Comparison of ENCODE assay signal across 15 cellular contexts in the genomic region with DNA sequence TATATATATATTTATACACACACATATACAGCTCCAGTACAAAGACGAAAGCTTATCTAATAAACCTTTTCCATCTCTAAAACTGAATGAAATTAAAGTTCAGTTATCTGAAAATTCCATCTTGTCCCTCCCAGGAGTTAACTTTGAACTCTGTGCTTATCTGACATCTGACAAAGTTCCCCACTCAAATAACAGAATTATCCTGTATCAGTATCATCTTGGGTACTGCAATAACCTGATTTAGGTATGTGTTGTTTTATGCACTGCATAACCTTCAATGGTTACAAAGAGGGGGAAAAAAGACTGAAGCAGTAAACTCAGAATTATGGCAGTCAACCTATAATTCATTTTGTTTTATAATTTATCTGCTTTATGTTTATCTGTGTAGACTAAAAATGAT.
A peak's percentile ranks its signal among the peaks of the same experiment; 100 is the strongest.
DNase-seq lines count a peak whose midpoint lies in the region; ATAC-seq and TF ChIP-seq lines count a peak whose summit lies in the region.
"Had no signal": no experiment of that assay in that cellular context is flagged by ENCODE, and none has a peak within 500 bp of the region (broad histone marks: within the 10 kb centered on the region; RNA-seq: fewer than 3 reads in every experiment).

No MANE protein-coding gene starts in this region.

- H3K9me3 Mint-ChIP-seq in CD4-positive, alpha-beta T cell, result no peaks in the 10 kb centered on the region
- H3K9me3 Mint-ChIP-seq: CD14-positive monocyte; CD8-positive, alpha-beta T cell had no signal

- peaks cover 46% of the 10 kb centered on the region for H3K79me2 ChIP-seq in Karpas-422 (ENCODE audit: low read length)

- no peak overlapping the region for H3K27ac ChIP-seq in CD4-positive, alpha-beta T cell (ENCODE audit: low read depth, low read length)
- peak overlapping the region; percentile 29; the same call in 1 of the 2 replicates for H3K27ac ChIP-seq in Karpas-422 (ENCODE audit: low read length)
- H3K27ac ChIP-seq in vagina, result no peak overlapping the region
- H3K27ac ChIP-seq: BLaER1, GM23248 had no signal

- no peak overlapping the region for H3K4me3 Mint-ChIP-seq in CD4-positive, alpha-beta T cell
- H3K4me3 Mint-ChIP-seq in T-helper 17 cell, result no peak overlapping the region
- H3K4me3 Mint-ChIP-seq: CD14-positive monocyte; CD8-positive, alpha-beta T cell had no signal

- H3K27ac Mint-ChIP-seq in CD4-positive, alpha-beta T cell, result peak overlapping the region; percentile 58
- H3K27ac Mint-ChIP-seq in T-helper 17 cell, result peak overlapping the region; percentile 53
- H3K27ac Mint-ChIP-seq: CD14-positive monocyte had no signal

- POLR2A ChIA-PET in CD4-positive, alpha-beta T cell (lab: Charles Lee), result interaction anchor here (1.0 kb wide), 1 partner anchor 66 kb away, joined by 4 read pairs; no protein-coding TSS in a partner anchor

- no peak for TF ChIP-seq POLR2A in vagina (IDR thresholded peaks at IDR 0.05)

- H3K27me3 ChIP-seq in CD4-positive, alpha-beta T cell (ENCODE audit: control insufficient read depth, insufficient read depth, low read length), result no peaks in the 10 kb centered on the region
- no peaks in the 10 kb centered on the region for H3K27me3 ChIP-seq in Karpas-422 (ENCODE audit: low read length)
- H3K27me3 ChIP-seq in vagina, result no peaks in the 10 kb centered on the region
- H3K27me3 ChIP-seq: BLaER1 had no signal

- no peaks in the 10 kb centered on the region for H3K9me2 ChIP-seq in Karpas-422 (replicated peaks; ENCODE audit: insufficient read depth, low read length)

- H3K9me3 ChIP-seq in CD4-positive, alpha-beta T cell (ENCODE audit: control insufficient read depth, low read length), result no peaks in the 10 kb centered on the region
- H3K9me3 ChIP-seq in Karpas-422 (ENCODE audit: low read length) (no peaks in the 10 kb centered on the region), T-helper 17 cell (ENCODE audit: control insufficient read depth, low read length, poor library complexity, severe bottlenecking) (no peaks in the 10 kb centered on the region), vagina (no peaks in the 10 kb centered on the region)
- H3K9me3 ChIP-seq: BLaER1, HAP-1 had no signal

- no peak for ATAC-seq in CD4-positive, alpha-beta T cell (ENCODE audit: poor library complexity)
- ATAC-seq in T-helper 17 cell, result no peak
- ATAC-seq: CD8-positive, alpha-beta T cell; GM12878 had no signal

- no peak overlapping the region for H3K4me2 ChIP-seq in Karpas-422 (ENCODE audit: low read depth, low read length, poor library complexity, severe bottlenecking)
- H3K4me2 ChIP-seq: BLaER1 had no signal

- CTCF ChIA-PET in CD4-positive, alpha-beta T cell (lab: Charles Lee), result interaction anchor here (1.5 kb wide), 1 partner anchor 30 kb away, joined by 5 read pairs; no protein-coding TSS in a partner anchor

- no peak for TF ChIP-seq CTCF in CD4-positive, alpha-beta T cell (IDR thresholded peaks at IDR 0.05)
- TF ChIP-seq CTCF in vagina (IDR thresholded peaks at IDR 0.05), result no peak

- no peak overlapping the region for H2AFZ ChIP-seq in Karpas-422 (ENCODE audit: low read length)
- H2AFZ ChIP-seq: GM23248 had no signal

- peaks cover 73% of the 10 kb centered on the region for H3K4me1 Mint-ChIP-seq in CD4-positive, alpha-beta T cell (ENCODE audit: low read depth)
- peaks cover 38% of the 10 kb centered on the region for H3K4me1 Mint-ChIP-seq in T-helper 17 cell

- H3K9ac ChIP-seq in Karpas-422 (ENCODE audit: low read length), result no peak overlapping the region
- H3K9ac ChIP-seq: BLaER1, GM23248 had no signal

- intact Hi-C loops in CD4-positive, alpha-beta T cell (cut with DNase I, micrococcal nuclease), result no loop called here
- intact Hi-C loops in vagina (cut with DNase I), result no loop called here

- no peaks in the 10 kb centered on the region for H4K20me1 ChIP-seq in Karpas-422 (ENCODE audit: insufficient read depth, low read depth, low read length)

- H3K4me1 ChIP-seq in Karpas-422 (ENCODE audit: low read length), result peaks cover 22% of the 10 kb centered on the region
- peaks cover 10% of the 10 kb centered on the region for H3K4me1 ChIP-seq in vagina

- peaks cover 17% of the 10 kb centered on the region for H3K36me3 Mint-ChIP-seq in CD4-positive, alpha-beta T cell (ENCODE audit: low read depth)
- peaks cover 6% of the 10 kb centered on the region for H3K36me3 Mint-ChIP-seq in T-helper 17 cell (ENCODE audit: low read depth)

- no peak for DNase-seq in CD4-positive, alpha-beta T cell
- no peak for DNase-seq in Karpas-422
- no peak for DNase-seq in T-helper 17 cell
- DNase-seq in SIG-M5 (lab: John Stamatoyannopoulos, UW), result no peak
- no peak for DNase-seq in NCI-H510A (lab: John Stamatoyannopoulos, UW)
- DNase-seq in vagina (ENCODE audit: extremely low spot score in 2 of 2), result no peak
- DNase-seq: Calu3; CD8-positive, alpha-beta T cell; DND-41; EL; GM23248 had no signal

- no peaks in the 10 kb centered on the region for H3K36me3 ChIP-seq in Karpas-422 (ENCODE audit: insufficient read depth, low read length)
- H3K36me3 ChIP-seq in vagina, result no peaks in the 10 kb centered on the region
- H3K36me3 ChIP-seq: BLaER1, HAP-1 had no signal

- H3K4me3 ChIP-seq in Karpas-422 (ENCODE audit: low read length) (no peak overlapping the region), vagina (no peak overlapping the region)
- H3K4me3 ChIP-seq: BLaER1, GM12878, GM23248, HAP-1 had no signal

- no peaks in the 10 kb centered on the region for H3K27me3 Mint-ChIP-seq in CD4-positive, alpha-beta T cell
- H3K27me3 Mint-ChIP-seq in T-helper 17 cell, result no peaks in the 10 kb centered on the region
